8 cellular contexts compared by ENCODE assay signal in the genomic region with DNA sequence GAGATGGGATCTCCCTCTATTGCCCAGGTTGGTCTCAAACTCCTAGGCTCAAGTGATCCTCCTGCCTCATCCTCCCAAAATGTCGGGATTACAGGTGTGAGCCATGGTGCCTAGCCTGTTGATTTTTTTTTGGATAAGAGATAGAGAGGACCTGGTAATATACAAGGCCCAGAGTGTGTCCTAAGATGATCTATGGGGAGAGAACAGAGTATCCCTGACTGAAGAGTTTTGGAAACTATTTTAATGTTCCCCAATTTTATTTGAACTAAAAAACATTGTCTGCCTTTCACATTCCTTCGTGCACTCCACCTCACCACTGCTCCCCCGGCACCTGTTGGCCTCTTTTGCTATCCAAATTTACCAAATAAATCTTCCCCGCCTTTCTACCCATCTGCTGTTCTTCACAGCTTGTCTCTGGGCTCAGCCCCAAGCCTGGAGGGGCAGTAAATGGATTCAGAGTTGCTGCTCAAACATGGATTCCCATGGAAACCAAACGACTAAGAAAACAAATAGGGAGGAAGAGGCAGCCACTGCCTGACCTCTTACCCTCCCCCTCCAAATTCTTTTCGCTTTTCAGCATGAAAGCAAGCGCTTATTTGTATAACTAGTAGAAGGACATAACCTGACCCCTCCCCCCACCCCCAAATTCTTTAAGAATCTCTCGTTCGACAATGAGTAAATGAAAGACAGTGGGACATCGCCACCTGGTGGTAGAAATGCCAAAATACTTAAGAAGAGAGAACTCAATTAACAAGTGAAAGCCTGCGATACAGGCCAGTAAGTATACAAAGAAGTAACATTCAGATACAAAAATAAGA. TPM values are rescaled to one million over a fixed set of nuclear protein-coding genes. Genes with fewer than 3 reads are reported as not detected.
A peak's percentile ranks its signal among the peaks of the same experiment; 100 is the strongest.
DNase-seq lines count a peak whose midpoint lies in the region; ATAC-seq lines count a peak whose summit lies in the region.

No MANE protein-coding gene starts in this region.

- H3K9me3 ChIP-seq in HUES64 (ENCODE audit: insufficient read depth, low read depth, low read length) (no peaks in the 10 kb centered on the region), NT2/D1 (ENCODE audit: insufficient read depth, low read length) (no peaks in the 10 kb centered on the region)

- H3K27me3 ChIP-seq in HUES64 (ENCODE audit: insufficient read depth, low read length) (no peaks in the 10 kb centered on the region), NT2/D1 (ENCODE audit: insufficient read depth, insufficient read length) (no peaks in the 10 kb centered on the region)

- no peak for ATAC-seq in GM18867 (IDR thresholded peaks at IDR 0.05; ENCODE audit: unreplicated experiment)

- no peaks in the 10 kb centered on the region for H3K36me3 ChIP-seq in HUES64 (ENCODE audit: insufficient read depth, low read length)
- H3K36me3 ChIP-seq in NT2/D1 (ENCODE audit: insufficient read depth, insufficient read length, low read length) = no peaks in the 10 kb centered on the region

- H3K4me1 ChIP-seq in HUES64 (ENCODE audit: insufficient read depth, low read length) = peaks cover 29% of the 10 kb centered on the region
- H3K4me1 ChIP-seq in NT2/D1 (ENCODE audit: insufficient read depth, insufficient read length) = no peaks in the 10 kb centered on the region

- H3K9ac ChIP-seq in HUES64 (ENCODE audit: low read depth, low read length) (peak overlapping the region; percentile 59), NT2/D1 (ENCODE audit: insufficient read length, low read depth) (no peak overlapping the region)

- H3K4me3 ChIP-seq in HUES64 (ENCODE audit: low read length) (peak overlapping the region; percentile 23), NT2/D1 (ENCODE audit: insufficient read length, low read depth) (no peak overlapping the region)

- peak; percentile 81 for DNase-seq in DMS114 treated with DMSO at 0.1 percent for 48 hours (lab: John Stamatoyannopoulos, UW; ENCODE audit: unreplicated experiment)
- peak; percentile 97 for DNase-seq in NT2/D1 (ENCODE audit: low read depth, low spot score)
- peak; percentile 83 for DNase-seq in activated CD8-positive, alpha-beta memory T cell treated with anti-CD3 and anti-CD28 coated beads, Interleukin-2, amount 50 U/mL, for 48 hours
- DNase-seq in epidermal melanocyte (ENCODE audit: insufficient read length, low spot score) = peak; percentile 75
- peak; percentile 69 for DNase-seq in middle frontal gyrus (ENCODE audit: extremely low spot score, low spot score)
- DNase-seq in stimulated activated CD8-positive, alpha-beta memory T cell treated with anti-CD3 and anti-CD28 coated beads, Interleukin-15, amount 100 ng/mL, for 48 hours (ENCODE audit: low read depth in 2 of 2) = peak; percentile 19 to 32

- H3K27ac ChIP-seq in HUES64 (ENCODE audit: low read depth, low read length) = peak overlapping the region; percentile 92

- WGBS in HUES64 = 4% methylated on average over 10 of the region's 11 CpGs

RNA-seq across cellular contexts. Expression of a gene that starts 22.6 kb away (rescaled TPM):
- polyA plus RNA-seq in HUES64 (2013, experiment 1 of 2) = not detected
- not detected for polyA plus RNA-seq in HUES64 (2013, experiment 2 of 2)

RNA-seq across cellular contexts. Expression of a gene that starts 31.1 kb away (rescaled TPM):
- polyA plus RNA-seq in HUES64 (2013, experiment 1 of 2) = 211 TPM
- polyA plus RNA-seq in HUES64 (2013, experiment 2 of 2) = 202 TPM

RNA-seq across cellular contexts. Expression of a gene that starts 46.2 kb away (rescaled TPM):
- 59.3 TPM for polyA plus RNA-seq in HUES64 (2013, experiment 1 of 2)
- 55.1 TPM for polyA plus RNA-seq in HUES64 (2013, experiment 2 of 2)

Comparison
In these comparisons a context has a peak if more than half of its experiments do, and no peak if none do; other contexts are left out.
1. DNase-seq: peak in every context shown above with its lines; median percentile 97 in NT2/D1; 83 in activated CD8-positive, alpha-beta memory T cell treated with anti-CD3 and anti-CD28 coated beads, Interleukin-2, amount 50 U/mL, for 48 hours; 81 in DMS114 treated with DMSO at 0.1 percent for 48 hours; 75 in epidermal melanocyte; 69 in middle frontal gyrus; 26 in stimulated activated CD8-positive, alpha-beta memory T cell treated with anti-CD3 and anti-CD28 coated beads, Interleukin-15, amount 100 ng/mL, for 48 hours.